Comparison of ENCODE assay signal across 15 cellular contexts in genomic region chr17:71522383-71522782, GRCh38.
DNase-seq lines count a peak whose midpoint lies in the region; FAIRE-seq and TF ChIP-seq lines count a peak whose summit lies in the region.
"Had no signal": no experiment of that assay in that cellular context is flagged by ENCODE, and none has a peak within 500 bp of the region (broad histone marks: within the 10 kb centered on the region; RNA-seq: fewer than 3 reads in every experiment).

No MANE protein-coding gene starts in this region.

- no peak overlapping the region for H3K4ac ChIP-seq in H9 (ENCODE audit: low read depth, low read length)
- H3K4ac ChIP-seq in H1 (replicated peaks; ENCODE audit: insufficient read length, low read depth, low read length): no peak overlapping the region

- WGBS in H9 (ENCODE audit: extremely low coverage, insufficient read length, low lambda C conversion rate): no CpG with 5 or more reads among the region's 1 CpG
- WGBS in H1 (ENCODE audit: extremely low coverage in 1 of 2, insufficient coverage in 1 of 2, insufficient read length in 1 of 2, insufficient replicate concordance in 2 of 2, low coverage in 1 of 2, low lambda C conversion rate in 2 of 2, missing lambda C conversion rate in 1 of 2), 2 experiments: 71% methylated on average over 1 of the region's 1 CpG; no CpG with 5 or more reads in 1 of the 2 experiments
- 54% methylated on average over 1 of the region's 1 CpG; no CpG with 5 or more reads in 1 of the 2 experiments for WGBS in endodermal cell (ENCODE audit: insufficient coverage in 1 of 2, insufficient read length in 1 of 2), 2 experiments

- H3K56ac ChIP-seq in H9 (ENCODE audit: insufficient read length, low read depth, low read length) (no peak overlapping the region), H1 (replicated peaks; ENCODE audit: insufficient read length, low read depth, low read length) (no peak overlapping the region)

- H3K27ac ChIP-seq in H9 (ENCODE audit: insufficient read length, low read depth, low read length) (no peak overlapping the region), SJSA1 (0 out of 2 replicates have a peak overlapping the region, but pooled peaks have one; percentile 8), H1 (ENCODE audit: low read depth, low read length) (no peak overlapping the region), endodermal cell (ENCODE audit: low read depth, low read length) (no peak overlapping the region)
- H3K27ac ChIP-seq: BLaER1 treated with 17β-estradiol and CSF1 and Interleukin-3, amounts not matched to agents 10 nM and 100 nM had no signal

- H3K4me1 ChIP-seq in H9 (ENCODE audit: insufficient read depth, low read length) (no peaks in the 10 kb centered on the region), SJSA1 (replicated peaks) (peaks cover 19% of the 10 kb centered on the region), H1 (replicated peaks in 1 of 4; ENCODE audit: control insufficient read depth in 3 of 4, insufficient read depth in 4 of 4, low read length in 3 of 4) (no peaks in the 10 kb centered on the region), endodermal cell (ENCODE audit: control insufficient read depth, insufficient read depth, low read length) (no peaks in the 10 kb centered on the region)
- H3K4me1 ChIP-seq: BLaER1 treated with 17β-estradiol and CSF1 and Interleukin-3, amounts not matched to agents 10 nM and 100 nM had no signal

- 0 out of 7 replicates have a peak overlapping the region, but pooled peaks of 2 of the 3 experiments have one; percentile 8 to 11 for H3K27ac Mint-ChIP-seq in H9
- H3K27ac Mint-ChIP-seq in endodermal cell: no peak overlapping the region

- H3K4me3 Mint-ChIP-seq in H9 (no peak overlapping the region), endodermal cell (no peak overlapping the region)

- no peak overlapping the region for H4K91ac ChIP-seq in H9 (ENCODE audit: insufficient read length, low read depth, low read length)
- H4K91ac ChIP-seq in H1 (replicated peaks; ENCODE audit: insufficient read length, low read length): no peak overlapping the region

- no peak overlapping the region for H2BK15ac ChIP-seq in H9 (ENCODE audit: low read depth, low read length)
- no peak overlapping the region for H2BK15ac ChIP-seq in H1 (ENCODE audit: low read length)

- H3K23me2 ChIP-seq in H9 (ENCODE audit: insufficient read length, low read depth, low read length, poor library complexity, severe bottlenecking) (no peaks in the 10 kb centered on the region), H1 (ENCODE audit: low read depth, low read length) (no peaks in the 10 kb centered on the region)

- no peaks in the 10 kb centered on the region for H3K36me3 ChIP-seq in SJSA1
- no peaks in the 10 kb centered on the region for H3K36me3 ChIP-seq in H1 (ENCODE audit: control insufficient read depth in 2 of 4, insufficient read depth in 4 of 4, low read length in 3 of 4)
- no peaks in the 10 kb centered on the region for H3K36me3 ChIP-seq in endodermal cell (ENCODE audit: control insufficient read depth, insufficient read depth, low read length)
- H3K36me3 ChIP-seq: BLaER1 treated with 17β-estradiol and CSF1 and Interleukin-3, amounts not matched to agents 10 nM and 100 nM had no signal

- H2BK120ac ChIP-seq in H9 (ENCODE audit: low read depth, low read length, poor library complexity, severe bottlenecking): no peak overlapping the region
- H2BK120ac ChIP-seq in H1 (replicated peaks; ENCODE audit: low read depth, low read length): no peak overlapping the region

- H2BK20ac ChIP-seq in H9 (ENCODE audit: low read depth, low read length, poor library complexity, severe bottlenecking): no peak overlapping the region
- no peak overlapping the region for H2BK20ac ChIP-seq in H1 (ENCODE audit: low read length)

- no peaks in the 10 kb centered on the region for H3K27me3 Mint-ChIP-seq in H9 (ENCODE audit: low read depth)
- no peaks in the 10 kb centered on the region for H3K27me3 Mint-ChIP-seq in endodermal cell (ENCODE audit: insufficient read depth)

- POLR2A ChIA-PET in H1 (lab: Charles Lee; ENCODE audit: partially characterized antibody): no interaction called here

- H3K79me1 ChIP-seq in H9 (ENCODE audit: insufficient read depth, low read depth, low read length, poor library complexity, severe bottlenecking) (no peaks in the 10 kb centered on the region), H1 (ENCODE audit: low read depth, low read length) (no peaks in the 10 kb centered on the region)

- H3T11ph ChIP-seq in H9 (ENCODE audit: low read length): no peak overlapping the region

- H4K8ac ChIP-seq in H9 (replicated peaks; ENCODE audit: insufficient read length, low read depth, low read length): no peak overlapping the region
- no peak overlapping the region for H4K8ac ChIP-seq in H1 (ENCODE audit: extremely low read depth, insufficient read depth, low read length)

- H3K79me2 ChIP-seq in H9 (ENCODE audit: insufficient read depth, low read length) (no peaks in the 10 kb centered on the region), H1 (ENCODE audit: control insufficient read depth in 1 of 2, insufficient read depth in 2 of 2, low read length in 2 of 2) (no peaks in the 10 kb centered on the region)

- H3K23ac ChIP-seq in H9 (ENCODE audit: insufficient read length, low read depth, low read length): no peak overlapping the region
- no peak overlapping the region for H3K23ac ChIP-seq in H1 (ENCODE audit: insufficient read length)

- no peak for FAIRE-seq in H1 (lab: Jason Lieb, UNC)
- peak; percentile 76 for FAIRE-seq in urothelium cell line (lab: Jason Lieb, UNC)

- no peak overlapping the region for H2BK12ac ChIP-seq in H9 (ENCODE audit: insufficient read length, low read depth, low read length)
- no peak overlapping the region for H2BK12ac ChIP-seq in H1 (ENCODE audit: low read depth, low read length)

- H3K36me3 Mint-ChIP-seq in H9 (ENCODE audit: insufficient read depth in 1 of 3, low read depth in 3 of 3): no peaks in the 10 kb centered on the region
- no peaks in the 10 kb centered on the region for H3K36me3 Mint-ChIP-seq in endodermal cell (ENCODE audit: low read depth)

- TF ChIP-seq CTCF in H9 (conservative IDR thresholded peaks at IDR 0.05) (no peak), H1 (IDR thresholded peaks at IDR 0.05; ENCODE audit: control extremely low read depth in 1 of 3, insufficient read depth in 1 of 3, low read depth in 1 of 3, low read length in 3 of 3) (no peak), endodermal cell (conservative IDR thresholded peaks at IDR 0.05) (no peak)

- H3K14ac ChIP-seq in H9 (ENCODE audit: insufficient read depth, low read length) (no peak overlapping the region), H1 (ENCODE audit: insufficient read length) (no peak overlapping the region)

- H3K9ac ChIP-seq in H9 (ENCODE audit: extremely low read depth, insufficient read length, low read length) (no peak overlapping the region), H1 (replicated peaks in 1 of 4; ENCODE audit: extremely low read depth in 1 of 4, low read depth in 3 of 4, low read length in 3 of 4) (no peak overlapping the region), endodermal cell (ENCODE audit: extremely low read depth, low read length, poor library complexity, severe bottlenecking) (no peak overlapping the region)
- H3K9ac ChIP-seq: BLaER1 treated with 17β-estradiol and CSF1 and Interleukin-3, amounts not matched to agents 10 nM and 100 nM had no signal

- H4K20me1 ChIP-seq in H9 (ENCODE audit: control insufficient read depth, insufficient read depth, insufficient read length): no peaks in the 10 kb centered on the region
- H4K20me1 ChIP-seq in H1 (replicated peaks in 1 of 2; ENCODE audit: control insufficient read depth in 1 of 2, insufficient read depth in 2 of 2, low read length in 2 of 2): no peaks in the 10 kb centered on the region
- H4K20me1 ChIP-seq: BLaER1 treated with 17β-estradiol and CSF1 and Interleukin-3, amounts not matched to agents 10 nM and 100 nM had no signal

- H2BK5ac ChIP-seq in H9 (ENCODE audit: insufficient read length, low read length) (no peak overlapping the region), H1 (ENCODE audit: low read depth, low read length) (no peak overlapping the region)

- TF ChIP-seq RAD21 in H1 (IDR thresholded peaks at IDR 0.05 in 1 of 2, conservative IDR thresholded peaks at IDR 0.05 in 1 of 2; ENCODE audit: low read depth in 2 of 2, low read length in 2 of 2): no peak

- no peaks in the 10 kb centered on the region for H3K9me3 ChIP-seq in H9 (ENCODE audit: control insufficient read depth, low read depth, low read length)
- H3K9me3 ChIP-seq in SJSA1 (replicated peaks): no peaks in the 10 kb centered on the region; the same call in 1 of the 2 replicates
- H3K9me3 ChIP-seq in H1 (ENCODE audit: insufficient read depth in 2 of 2, low read depth in 1 of 2, low read length in 1 of 2): no peaks in the 10 kb centered on the region; a peak in 1 of 4 replicates
- no peaks in the 10 kb centered on the region for H3K9me3 ChIP-seq in endodermal cell (ENCODE audit: control insufficient read depth, low read length)
- H3K9me3 ChIP-seq: BLaER1 treated with 17β-estradiol and CSF1 and Interleukin-3, amounts not matched to agents 10 nM and 100 nM had no signal

- H3K4me2 ChIP-seq in H9 (ENCODE audit: insufficient read depth, insufficient read length, low read length): no peak overlapping the region
- H3K4me2 ChIP-seq in H1 (ENCODE audit: insufficient read depth in 1 of 2, low read depth in 2 of 2, low read length in 2 of 2): no peak overlapping the region
- H3K4me2 ChIP-seq: BLaER1 treated with 17β-estradiol and CSF1 and Interleukin-3, amounts not matched to agents 10 nM and 100 nM had no signal

- H3K18ac ChIP-seq in H9 (ENCODE audit: insufficient read length, low read depth, low read length) (no peak overlapping the region), H1 (ENCODE audit: extremely low read depth, low read length) (no peak overlapping the region)

- H3K9me3 Mint-ChIP-seq in H9 (peaks cover 0 to 4% of the 10 kb centered on the region in 2 experiments; a peak in 2 of 5 replicates), endodermal cell (no peaks in the 10 kb centered on the region)

- CTCF ChIA-PET in H1 (lab: Charles Lee; ENCODE audit: partially characterized antibody): interaction anchor here (0.7 kb wide), 1 partner anchor 17 kb away, joined by 3 read pairs; no protein-coding TSS in a partner anchor

- H2AK5ac ChIP-seq in H9 (ENCODE audit: insufficient read length, low read length) (no peak overlapping the region), H1 (ENCODE audit: low read depth, low read length) (no peak overlapping the region)

- no peak overlapping the region for H2AFZ ChIP-seq in H9 (ENCODE audit: low read length)
- no peak overlapping the region for H2AFZ ChIP-seq in H1 (ENCODE audit: low read length)

- TF ChIP-seq POLR2A in H1 (IDR thresholded peaks at IDR 0.05; ENCODE audit: control extremely low read depth in 1 of 2, low read depth in 2 of 2, low read length in 2 of 2): no peak

- H4K5ac ChIP-seq in H9 (ENCODE audit: insufficient read length, low read depth, low read length): no peak overlapping the region
- no peak overlapping the region for H4K5ac ChIP-seq in H1 (ENCODE audit: insufficient read length, low read depth, low read length)

- H3K27me3 ChIP-seq in H9 (ENCODE audit: insufficient read depth, low read length) (no peaks in the 10 kb centered on the region), SJSA1 (replicated peaks) (no peaks in the 10 kb centered on the region), H1 (replicated peaks in 1 of 4; ENCODE audit: control insufficient read depth in 3 of 4, extremely low read depth in 1 of 4, insufficient read depth in 3 of 4, low read length in 3 of 4) (no peaks in the 10 kb centered on the region), endodermal cell (ENCODE audit: control insufficient read depth, insufficient read depth, low read length, poor library complexity, severe bottlenecking) (no peaks in the 10 kb centered on the region)
- H3K27me3 ChIP-seq: BLaER1 treated with 17β-estradiol and CSF1 and Interleukin-3, amounts not matched to agents 10 nM and 100 nM had no signal

- H3K4me3 ChIP-seq in SJSA1 (no peak overlapping the region), H1 (ENCODE audit: extremely low read depth in 1 of 4, insufficient read depth in 2 of 4, low read depth in 3 of 4, low read length in 4 of 4) (no peak overlapping the region), endodermal cell (ENCODE audit: low read length) (no peak overlapping the region)
- H3K4me3 ChIP-seq: BLaER1 treated with 17β-estradiol and CSF1 and Interleukin-3, amounts not matched to agents 10 nM and 100 nM had no signal

- TF ChIP-seq EP300 in H1 (IDR thresholded peaks at IDR 0.05; ENCODE audit: borderline replicate concordance in 1 of 2, low read depth in 2 of 2, low read length in 2 of 2): no peak

- H3K4me1 Mint-ChIP-seq in H9: peaks cover 19 to 23% of the 10 kb centered on the region in 2 experiments
- no peaks in the 10 kb centered on the region for H3K4me1 Mint-ChIP-seq in endodermal cell

- DNase-seq in H9 (no peak), SJSA1 (ENCODE audit: low read depth in 1 of 2, low spot score in 2 of 2) (peak in 1 of 2 experiments; percentile 68), H1 (ENCODE audit: low read depth in 1 of 2, low spot score in 2 of 2) (no peak), urothelium cell line (ENCODE audit: low spot score) (no peak), endodermal cell (no peak), HT-29 (ENCODE audit: low spot score) (no peak), activated gamma-delta T cell treated with Interleukin-2 at 50 U/mL for 16 hours (no peak)
- DNase-seq: DMS 273 treated with DMSO at 0.1 percent for 48 hours, HCEC 1CT, KBM-7, NCI-H1092 treated with DMSO at 0.1 percent for 48 hours, NCI-H1694, NCI-H446, Right ventricle myocardium superior had no signal
